In the genomic region with DNA sequence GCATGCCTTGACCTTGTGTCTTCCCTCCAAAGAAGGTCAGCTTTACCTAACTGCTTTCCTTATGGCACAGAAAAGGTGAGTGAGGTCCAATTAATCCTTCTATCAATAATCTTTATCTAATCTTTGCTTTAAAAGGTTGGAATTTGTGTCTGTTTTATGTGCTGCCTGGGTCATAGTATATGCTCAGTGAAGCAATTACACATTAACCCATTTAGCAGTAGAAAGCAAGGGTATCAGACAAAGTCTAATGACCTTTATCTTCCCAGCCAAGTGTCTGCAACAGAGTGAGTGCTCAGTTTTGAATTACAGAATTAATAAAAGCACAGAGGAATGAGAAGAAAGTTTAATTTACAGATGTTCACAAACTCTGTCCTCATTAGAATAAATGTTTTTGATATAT, we compare ENCODE assay signal across 12 cellular contexts. TPM values are rescaled to one million over a fixed set of nuclear protein-coding genes. Genes with fewer than 3 reads are reported as not detected.
DNase-seq lines count a peak whose midpoint lies in the region; ATAC-seq, FAIRE-seq and TF ChIP-seq lines count a peak whose summit lies in the region.
"Not testable (repeated sequence)": the region's sequence is repeated elsewhere in the genome, so short reads cannot be mapped to it uniquely, and the experiment has no call there.
"Had no signal": no experiment of that assay in that cellular context is flagged by ENCODE, and none has a peak within 500 bp of the region (broad histone marks: within the 10 kb centered on the region; RNA-seq: fewer than 3 reads in every experiment).

No MANE protein-coding gene starts in this region.

- peaks cover 14% of the 10 kb centered on the region for H3K36me3 ChIP-seq in A673 (ENCODE audit: insufficient read depth, low read length, poor library complexity, severe bottlenecking)
- H3K36me3 ChIP-seq in OCI-LY7 (ENCODE audit: insufficient read depth, low read length) = peaks cover 36% of the 10 kb centered on the region
- not testable (repeated sequence) for H3K36me3 ChIP-seq in HepG2 (replicated peaks in 1 of 2; ENCODE audit: control insufficient read depth in 1 of 2, insufficient read depth in 2 of 2, low read length in 2 of 2)

- not testable (repeated sequence) for H3K4me3 Mint-ChIP-seq in activated CD4-positive, alpha-beta T cell treated with anti-CD3 and anti-CD28 coated beads for 36 hours; activated T-cell treated with anti-CD3 and anti-CD28 coated beads, Interleukin-2, amount 50 U/mL, for 24 hours; activated naive CD4-positive, alpha-beta T cell treated with anti-CD3 and anti-CD28 coated beads for 36 hours; MCF 10A (ENCODE audit: unreplicated experiment)

- not testable (repeated sequence) for H3K4me1 ChIP-seq in A673 (ENCODE audit: insufficient read depth, low read length, poor library complexity, severe bottlenecking); OCI-LY7 (ENCODE audit: insufficient read depth, low read length, poor library complexity, severe bottlenecking)
- H3K4me1 ChIP-seq in HepG2 (ENCODE audit: insufficient read depth, low read length) = 0 out of 2 replicates have a peak, but pooled peaks cover 10% of the 10 kb centered on the region

- H3K79me2 ChIP-seq in OCI-LY7 (ENCODE audit: insufficient read depth, low read depth, low read length); HepG2 (ENCODE audit: insufficient read depth, low read length): not testable (repeated sequence)

- H3K9me2 ChIP-seq in OCI-LY7 (ENCODE audit: insufficient read depth, low read length) = not testable (repeated sequence)

- H3K9ac ChIP-seq in HepG2 (ENCODE audit: insufficient read depth, low read depth, low read length) = not testable (repeated sequence)

- FAIRE-seq in HepG2 (lab: Jason Lieb, UNC) = not testable (repeated sequence)

- ATAC-seq in activated CD4-positive, alpha-beta T cell treated with anti-CD3 and anti-CD28 coated beads for 36 hours; HepG2: not testable (repeated sequence)

- not testable (repeated sequence) for H3K27me3 ChIP-seq in A673 (replicated peaks; ENCODE audit: insufficient read depth, low read depth, low read length, poor library complexity); HepG2 (ENCODE audit: control insufficient read depth in 1 of 2, insufficient read depth in 2 of 2, low read length in 2 of 2)

- not testable (repeated sequence) for H3K27ac ChIP-seq in A673 (ENCODE audit: low read depth, low read length, poor library complexity, severe bottlenecking); OCI-LY7 (ENCODE audit: low read depth, low read length, poor library complexity, severe bottlenecking); HepG2 (ENCODE audit: extremely low read length, insufficient read depth, low read length)

- not testable (repeated sequence) for TF ChIP-seq CTCF in A673 (conservative IDR thresholded peaks at IDR 0.05; ENCODE audit: low read depth, low read length); OCI-LY7 (conservative IDR thresholded peaks at IDR 0.05; ENCODE audit: low read length); MCF 10A (IDR thresholded peaks at IDR 0.05; ENCODE audit: unreplicated experiment); HepG2 (CRISPR knock-in tag; IDR thresholded peaks at IDR 0.05)

- H3K27me3 Mint-ChIP-seq in activated CD4-positive, alpha-beta T cell treated with anti-CD3 and anti-CD28 coated beads for 36 hours; activated T-cell treated with anti-CD3 and anti-CD28 coated beads, Interleukin-2, amount 50 U/mL, for 24 hours; activated naive CD4-positive, alpha-beta T cell treated with anti-CD3 and anti-CD28 coated beads for 36 hours (ENCODE audit: low read depth); MCF 10A (ENCODE audit: insufficient read depth, unreplicated experiment): not testable (repeated sequence)

- H3K4me3 ChIP-seq in A673 (ENCODE audit: low read depth, low read length, poor library complexity, severe bottlenecking); OCI-LY7 (ENCODE audit: low read depth, low read length, poor library complexity, severe bottlenecking); HepG2 (replicated peaks in 1 of 3; ENCODE audit: insufficient read depth in 1 of 3, low read depth in 2 of 3, low read length in 3 of 3): not testable (repeated sequence)

- DNase-seq in A673 (ENCODE audit: low spot score); OCI-LY7 (ENCODE audit: low spot score); activated CD4-positive, alpha-beta T cell treated with anti-CD3 and anti-CD28 coated beads for 36 hours; activated T-cell treated with anti-CD3 and anti-CD28 coated beads, Interleukin-2, amount 50 U/mL, for 24 hours; activated naive CD4-positive, alpha-beta T cell treated with anti-CD3 and anti-CD28 coated beads for 36 hours; MCF 10A (ENCODE audit: unreplicated experiment); HepG2 (ENCODE audit: low spot score): not testable (repeated sequence)

- intact Hi-C loops in A673 (cut with micrococcal nuclease; ENCODE audit: unreplicated experiment); OCI-LY7 (cut with micrococcal nuclease; ENCODE audit: unreplicated experiment); activated CD4-positive, alpha-beta T cell treated with anti-CD3 and anti-CD28 coated beads for 36 hours (cut with DNase I, micrococcal nuclease); activated naive CD4-positive, alpha-beta T cell treated with anti-CD3 and anti-CD28 coated beads for 36 hours (cut with micrococcal nuclease); MCF 10A (cut with micrococcal nuclease); HepG2 (cut with micrococcal nuclease; ENCODE audit: unreplicated experiment): not testable (repeated sequence)

- peak overlapping the region; percentile 58 for H3K27ac Mint-ChIP-seq in activated CD4-positive, alpha-beta T cell treated with anti-CD3 and anti-CD28 coated beads for 36 hours
- H3K27ac Mint-ChIP-seq in activated T-cell treated with anti-CD3 and anti-CD28 coated beads, Interleukin-2, amount 50 U/mL, for 24 hours = peak overlapping the region; percentile 40
- peak overlapping the region; percentile 81 for H3K27ac Mint-ChIP-seq in activated naive CD4-positive, alpha-beta T cell treated with anti-CD3 and anti-CD28 coated beads for 36 hours
- not testable (repeated sequence) for H3K27ac Mint-ChIP-seq in MCF 10A (ENCODE audit: low read depth, unreplicated experiment)

- in situ Hi-C loops in HepG2 (cut with HindIII; ENCODE audit: extremely low pct_ligation_motif_present, low pct_unique_long_range_greater_than_20kb) = not testable (repeated sequence)

- not testable (repeated sequence) for H3K9me3 ChIP-seq in A673 (ENCODE audit: low read depth, low read length, poor library complexity, severe bottlenecking); OCI-LY7 (ENCODE audit: low read length); HepG2 (ENCODE audit: low read length)

- H4K20me1 ChIP-seq in OCI-LY7 (ENCODE audit: insufficient read depth, low read length); HepG2 (ENCODE audit: insufficient read depth, low read length): not testable (repeated sequence)

- POLR2A ChIA-PET in A673 (lab: Charles Lee; ENCODE audit: low non-redundant PET); OCI-LY7 (lab: Charles Lee); activated CD4-positive, alpha-beta T cell treated with anti-CD3 and anti-CD28 coated beads for 36 hours (lab: Charles Lee); MCF 10A (lab: Yijun Ruan, JAX); HepG2 (lab: Yijun Ruan, JAX): not testable (repeated sequence)

- H3K36me3 Mint-ChIP-seq in activated CD4-positive, alpha-beta T cell treated with anti-CD3 and anti-CD28 coated beads for 36 hours (ENCODE audit: low read depth) = peaks cover 22% of the 10 kb centered on the region
- peaks cover 68% of the 10 kb centered on the region for H3K36me3 Mint-ChIP-seq in activated T-cell treated with anti-CD3 and anti-CD28 coated beads, Interleukin-2, amount 50 U/mL, for 24 hours (ENCODE audit: low read depth)
- H3K36me3 Mint-ChIP-seq in activated naive CD4-positive, alpha-beta T cell treated with anti-CD3 and anti-CD28 coated beads for 36 hours (ENCODE audit: low read depth) = peaks cover 16% of the 10 kb centered on the region
- H3K36me3 Mint-ChIP-seq in MCF 10A (ENCODE audit: insufficient read depth, unreplicated experiment) = peaks cover 72% of the 10 kb centered on the region

- not testable (repeated sequence) for TF ChIP-seq RAD21 in HepG2 (CRISPR knock-in tag; IDR thresholded peaks at IDR 0.05)

- not testable (repeated sequence) for H3K9me3 Mint-ChIP-seq in activated CD4-positive, alpha-beta T cell treated with anti-CD3 and anti-CD28 coated beads for 36 hours (ENCODE audit: low read depth); activated T-cell treated with anti-CD3 and anti-CD28 coated beads, Interleukin-2, amount 50 U/mL, for 24 hours; activated naive CD4-positive, alpha-beta T cell treated with anti-CD3 and anti-CD28 coated beads for 36 hours; MCF 10A (ENCODE audit: unreplicated experiment)

- CTCF ChIA-PET in A673 (lab: Charles Lee); OCI-LY7 (lab: Charles Lee; ENCODE audit: unreplicated experiment); activated CD4-positive, alpha-beta T cell treated with anti-CD3 and anti-CD28 coated beads for 36 hours (lab: Charles Lee); activated naive CD4-positive, alpha-beta T cell treated with anti-CD3 and anti-CD28 coated beads for 36 hours (lab: Charles Lee); MCF 10A (lab: Yijun Ruan, JAX); HepG2 (lab: Yijun Ruan, JAX; ENCODE audit: low intra/inter-chr PET ratio, low total read pairs): not testable (repeated sequence)

- not testable (repeated sequence) for TF ChIP-seq POLR2A in HepG2 (IDR thresholded peaks at IDR 0.05; ENCODE audit: insufficient read depth in 1 of 2, low read depth in 2 of 2, low read length in 2 of 2)

- H3K4me1 Mint-ChIP-seq in activated CD4-positive, alpha-beta T cell treated with anti-CD3 and anti-CD28 coated beads for 36 hours = peaks cover 15% of the 10 kb centered on the region
- peaks cover 10% of the 10 kb centered on the region for H3K4me1 Mint-ChIP-seq in activated T-cell treated with anti-CD3 and anti-CD28 coated beads, Interleukin-2, amount 50 U/mL, for 24 hours (ENCODE audit: low read depth)
- peaks cover 28% of the 10 kb centered on the region for H3K4me1 Mint-ChIP-seq in activated naive CD4-positive, alpha-beta T cell treated with anti-CD3 and anti-CD28 coated beads for 36 hours (ENCODE audit: low read depth)
- peaks cover 11% of the 10 kb centered on the region for H3K4me1 Mint-ChIP-seq in MCF 10A (ENCODE audit: insufficient read depth, unreplicated experiment)

- TF ChIP-seq EP300 in HepG2 (IDR thresholded peaks at IDR 0.05; ENCODE audit: low read depth in 2 of 2, low read length in 2 of 2); HepG2 (CRISPR knock-in tag; IDR thresholded peaks at IDR 0.05; ENCODE audit: borderline replicate concordance): not testable (repeated sequence)

- TSS peak; percentile 22 for BruUV-seq in A673 (replicated peaks; lab: Mats Ljungman, UMichigan)
- BruUV-seq in OCI-LY7 (replicated peaks; lab: Mats Ljungman, UMichigan) = TSS peak; percentile 77
- TSS peak; percentile 16 for BruUV-seq in MCF 10A (replicated peaks; lab: Mats Ljungman, UMichigan)
- BruUV-seq in HepG2 (replicated peaks; lab: Mats Ljungman, UMichigan) = not testable (repeated sequence)

- not testable (repeated sequence) for H3K4me2 ChIP-seq in OCI-LY7 (ENCODE audit: low read length); HepG2 (ENCODE audit: low read depth, low read length)

- H2AFZ ChIP-seq in OCI-LY7 (ENCODE audit: low read length); HepG2 (ENCODE audit: low read length): not testable (repeated sequence)

RNA-seq across cellular contexts. Expression of gene EXOSC6, which starts 25.7 kb away (rescaled TPM):
- total RNA-seq in A673 (2021) (39.6 and 40.4 TPM in 2 replicates), OCI-LY7 (2022) (36.1 and 36.3 TPM in 2 replicates), MCF 10A (2022) (49.8 and 83.9 TPM in 2 replicates), HepG2 (2016; rRNA removed; fragmentation: Illumina TruSeq; extraction: Trizol) (37.3 and 39.9 TPM in 2 replicates)
- 30.8 and 36.8 TPM in 2 replicates for total RNA-seq in OCI-LY7 (2014; rRNA removed; shearing (Covaris generic))
- 10 to 100 TPM; 18.7 to 23.5 TPM for total RNA-seq in activated CD4-positive, alpha-beta T cell treated with anti-CD3 and anti-CD28 coated beads for 36 hours
- 10 to 100 TPM; 20.3 to 21.0 TPM for total RNA-seq in activated naive CD4-positive, alpha-beta T cell treated with anti-CD3 and anti-CD28 coated beads for 36 hours
- 5.3 and 5.4 TPM in 2 replicates for total RNA-seq in HepG2 (2016; cell fraction: cytosol; rRNA removed; fragmentation: Illumina TruSeq; extraction: Trizol; ENCODE audit: low read depth)
- total RNA-seq in HepG2 (2016; cell fraction: insoluble cytoplasmic fraction; rRNA removed; fragmentation: Illumina TruSeq; extraction: Trizol) = 34.7 and 39.3 TPM in 2 replicates
- 18.9 and 19.3 TPM in 2 replicates for total RNA-seq in HepG2 (2016; cell fraction: membrane; rRNA removed; fragmentation: Illumina TruSeq; extraction: Trizol)
- total RNA-seq in HepG2 (2016; cell fraction: nucleus; rRNA removed; fragmentation: Illumina TruSeq; extraction: Trizol) = 16.9 and 19.9 TPM in 2 replicates
- polyA plus RNA-seq in HepG2 (2011; rRNA removed) = 11.9 and 13.1 TPM in 2 replicates
- polyA plus RNA-seq in HepG2 (2011; cell fraction: cytosol; rRNA removed) = 9.7 and 11.4 TPM in 2 replicates
- polyA plus RNA-seq in HepG2 (2011; cell fraction: nucleus; rRNA removed) = 9.3 and 9.8 TPM in 2 replicates
- polyA plus RNA-seq in HepG2 (2012) = 7.2 and 9.5 TPM in 2 replicates
- 3.1 and 3.2 TPM in 2 replicates for polyA plus RNA-seq in HepG2 (2016; cell fraction: cytosol; fragmentation: Illumina TruSeq; extraction: Trizol; ENCODE audit: low read depth)
- polyA plus RNA-seq in HepG2 (2016; cell fraction: insoluble cytoplasmic fraction; fragmentation: Illumina TruSeq; extraction: Trizol; ENCODE audit: low read depth) = 28.6 and 29.3 TPM in 2 replicates
- polyA plus RNA-seq in HepG2 (2016; cell fraction: membrane; fragmentation: Illumina TruSeq; extraction: Trizol; ENCODE audit: low read depth) = 8.0 and 8.8 TPM in 2 replicates
- 26.7 and 27.4 TPM in 2 replicates for polyA plus RNA-seq in HepG2 (2016; cell fraction: nucleus; fragmentation: Illumina TruSeq; extraction: Trizol; ENCODE audit: insufficient read depth, low read depth)
- 8.3 and 9.3 TPM in 2 replicates for polyA minus RNA-seq in HepG2 (2011; rRNA and poly(A)+ RNA removed; ENCODE audit: low replicate concordance)
- polyA minus RNA-seq in HepG2 (2011; cell fraction: cytosol; rRNA and poly(A)+ RNA removed) = 16.9 and 17.1 TPM in 2 replicates
- polyA minus RNA-seq in HepG2 (2011; cell fraction: nucleus; rRNA and poly(A)+ RNA removed) = 11.1 and 13.6 TPM in 2 replicates

RNA-seq across cellular contexts. Expression of gene CLEC18C, which starts 52.4 kb away (rescaled TPM):
- total RNA-seq in A673 (2021) (8.9 and 11.6 TPM in 2 replicates), OCI-LY7 (2022) (not detected in 2 replicates), MCF 10A (2022) (0.21 and 0.32 TPM in 2 replicates), HepG2 (2016; rRNA removed; fragmentation: Illumina TruSeq; extraction: Trizol) (0.13 and 0.15 TPM in 2 replicates)
- 0.05 TPM in 1 of 2 replicates, not detected in the other for total RNA-seq in OCI-LY7 (2014; rRNA removed; shearing (Covaris generic))
- under 1 TPM in 1 of 2 experiments, not detected in 1; 0.25 TPM for total RNA-seq in activated CD4-positive, alpha-beta T cell treated with anti-CD3 and anti-CD28 coated beads for 36 hours
- total RNA-seq in activated naive CD4-positive, alpha-beta T cell treated with anti-CD3 and anti-CD28 coated beads for 36 hours = under 1 TPM; 0.27 to 0.31 TPM
- total RNA-seq in HepG2 (2016; cell fraction: cytosol; rRNA removed; fragmentation: Illumina TruSeq; extraction: Trizol; ENCODE audit: low read depth) = not detected in 2 replicates
- not detected in 2 replicates for total RNA-seq in HepG2 (2016; cell fraction: insoluble cytoplasmic fraction; rRNA removed; fragmentation: Illumina TruSeq; extraction: Trizol)
- not detected in 2 replicates for total RNA-seq in HepG2 (2016; cell fraction: membrane; rRNA removed; fragmentation: Illumina TruSeq; extraction: Trizol)
- 0.66 TPM in 1 of 2 replicates, not detected in the other for total RNA-seq in HepG2 (2016; cell fraction: nucleus; rRNA removed; fragmentation: Illumina TruSeq; extraction: Trizol)
- polyA plus RNA-seq in HepG2 (2011; rRNA removed) = 0.29 and 0.50 TPM in 2 replicates
- 0.13 and 0.29 TPM in 2 replicates for polyA plus RNA-seq in HepG2 (2011; cell fraction: cytosol; rRNA removed)
- 2.9 and 3.6 TPM in 2 replicates for polyA plus RNA-seq in HepG2 (2011; cell fraction: nucleus; rRNA removed)
- polyA plus RNA-seq in HepG2 (2012) = 0.28 and 0.29 TPM in 2 replicates
- not detected in 2 replicates for polyA plus RNA-seq in HepG2 (2016; cell fraction: cytosol; fragmentation: Illumina TruSeq; extraction: Trizol; ENCODE audit: low read depth)
- not detected in 2 replicates for polyA plus RNA-seq in HepG2 (2016; cell fraction: insoluble cytoplasmic fraction; fragmentation: Illumina TruSeq; extraction: Trizol; ENCODE audit: low read depth)
- not detected in 2 replicates for polyA plus RNA-seq in HepG2 (2016; cell fraction: membrane; fragmentation: Illumina TruSeq; extraction: Trizol; ENCODE audit: low read depth)
- polyA plus RNA-seq in HepG2 (2016; cell fraction: nucleus; fragmentation: Illumina TruSeq; extraction: Trizol; ENCODE audit: insufficient read depth, low read depth) = 0.59 TPM in 1 of 2 replicates, not detected in the other
- 0.37 and 2.3 TPM in 2 replicates for polyA minus RNA-seq in HepG2 (2011; rRNA and poly(A)+ RNA removed; ENCODE audit: low replicate concordance)
- not detected in 2 replicates for polyA minus RNA-seq in HepG2 (2011; cell fraction: cytosol; rRNA and poly(A)+ RNA removed)
- 1.2 and 3.0 TPM in 2 replicates for polyA minus RNA-seq in HepG2 (2011; cell fraction: nucleus; rRNA and poly(A)+ RNA removed)
- total RNA-seq: G401 had no signal
- polyA plus RNA-seq: AG04450; CD14-positive monocyte; CD4-positive, alpha-beta memory T cell; CD8-positive, alpha-beta memory T cell had no signal
